ENCODE assay signal across 8 cellular contexts in the genomic region with DNA sequence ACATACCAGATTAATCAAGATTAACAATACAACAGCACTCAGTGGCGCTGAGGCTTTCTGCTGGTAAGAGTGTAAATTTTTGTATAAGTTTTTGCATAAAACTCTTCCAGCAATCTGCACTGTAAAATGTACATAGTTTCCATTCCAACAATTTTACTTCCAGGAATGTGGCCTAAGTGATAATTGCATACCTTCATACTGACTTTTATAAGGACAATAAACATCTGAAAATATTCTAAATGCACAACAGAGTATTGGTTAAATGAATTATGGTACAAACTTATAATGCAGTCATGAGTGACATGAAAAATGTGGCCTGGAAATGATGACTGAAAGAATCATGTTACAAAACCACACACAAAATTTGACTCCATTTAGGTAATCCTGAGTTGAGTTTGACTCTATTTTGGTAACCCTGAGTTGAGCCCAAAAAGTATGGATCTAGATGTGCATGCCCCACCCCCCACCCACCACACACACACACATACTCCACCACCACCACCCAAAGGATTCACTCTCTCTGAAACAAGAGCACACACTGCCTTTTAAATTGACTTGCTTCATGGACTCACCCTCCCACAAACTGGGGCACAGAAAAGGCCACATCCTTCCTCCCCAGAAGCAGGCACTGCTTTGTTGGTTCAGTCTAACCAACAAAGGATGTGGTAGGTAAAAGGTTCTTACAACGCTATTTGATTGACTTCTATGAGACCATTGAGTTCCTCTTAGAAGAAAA.
DNase-seq lines count a peak whose midpoint lies in the region; ATAC-seq and TF ChIP-seq lines count a peak whose summit lies in the region.

No MANE protein-coding gene starts in this region.

- H3K4me1 Mint-ChIP-seq in activated naive CD8-positive, alpha-beta T cell treated with anti-CD3 and anti-CD28 coated beads, Interleukin-2, amount 50 U/mL, for 24 hours = peaks cover 76% of the 10 kb centered on the region

- peaks cover 8% of the 10 kb centered on the region for H3K36me3 ChIP-seq in SJSA1

- no peaks in the 10 kb centered on the region for H3K9me3 Mint-ChIP-seq in activated naive CD8-positive, alpha-beta T cell treated with anti-CD3 and anti-CD28 coated beads, Interleukin-2, amount 50 U/mL, for 24 hours

- TF ChIP-seq CTCF in GM12864 (IDR thresholded peaks at IDR 0.05; ENCODE audit: low read depth, low read length, missing control alignments) = no peak

- peaks cover 4% of the 10 kb centered on the region for H3K27me3 Mint-ChIP-seq in activated naive CD8-positive, alpha-beta T cell treated with anti-CD3 and anti-CD28 coated beads, Interleukin-2, amount 50 U/mL, for 24 hours

- peak overlapping the region; percentile 45 for H3K4me3 Mint-ChIP-seq in activated naive CD8-positive, alpha-beta T cell treated with anti-CD3 and anti-CD28 coated beads, Interleukin-2, amount 50 U/mL, for 24 hours

- H3K4me1 ChIP-seq in SJSA1 (replicated peaks) = peaks cover 94% of the 10 kb centered on the region

- H3K27ac ChIP-seq in SJSA1 = peak overlapping the region; percentile 94

- intact Hi-C loops in cardiac septum (cut with DNase I) = no loop called here

- ATAC-seq in HG02759 (IDR thresholded peaks at IDR 0.05; ENCODE audit: unreplicated experiment) (peak; percentile 38), left lobe of liver (no peak)
- peak; percentile 94 for ATAC-seq in activated naive CD8-positive, alpha-beta T cell treated with anti-CD3 and anti-CD28 coated beads, Interleukin-2, amount 50 U/mL, for 24 hours

- no peaks in the 10 kb centered on the region for H3K27me3 ChIP-seq in SJSA1 (replicated peaks)

- DNase-seq in GM12864 (ENCODE audit: low read depth) (peak; percentile 95), SJSA1 (ENCODE audit: low read depth in 1 of 2, low spot score in 2 of 2) (peak; percentile 76 to 93), left lobe of liver (ENCODE audit: low spot score) (no peak), NCI-H146 treated with DMSO at 0.1 percent for 48 hours (lab: John Stamatoyannopoulos, UW; ENCODE audit: unreplicated experiment) (no peak), cardiac septum (ENCODE audit: low spot score) (no peak)
- DNase-seq in activated naive CD8-positive, alpha-beta T cell treated with anti-CD3 and anti-CD28 coated beads, Interleukin-2, amount 50 U/mL, for 24 hours = peak; percentile 61
- DNase-seq in stimulated activated CD4-positive, alpha-beta T cell treated with anti-CD3 and anti-CD28 coated beads, Interleukin-12 subunit alpha, Interleukin-12 subunit beta, amount 100 ng/mL, for 48 hours (ENCODE audit: low read depth in 2 of 3, low spot score in 1 of 3) = peak; percentile 44 to 55 (median 47)

- H3K4me3 ChIP-seq in GM12864 (ENCODE audit: low read depth, low read length) = no peak overlapping the region
- H3K4me3 ChIP-seq in SJSA1 = no peak overlapping the region

- H3K9me3 ChIP-seq in SJSA1 (replicated peaks) = no peaks in the 10 kb centered on the region

- H3K27ac Mint-ChIP-seq in activated naive CD8-positive, alpha-beta T cell treated with anti-CD3 and anti-CD28 coated beads, Interleukin-2, amount 50 U/mL, for 24 hours = peak overlapping the region; percentile 93

- peaks cover 6% of the 10 kb centered on the region for H3K36me3 Mint-ChIP-seq in activated naive CD8-positive, alpha-beta T cell treated with anti-CD3 and anti-CD28 coated beads, Interleukin-2, amount 50 U/mL, for 24 hours (ENCODE audit: low read depth)

Comparison
In these comparisons a context has a peak if more than half of its experiments do, and no peak if none do; other contexts are left out.
1. DNase-seq: peak in GM12864 (single experiment), SJSA1 (2 of 2), activated naive CD8-positive, alpha-beta T cell treated with anti-CD3 and anti-CD28 coated beads, Interleukin-2, amount 50 U/mL, for 24 hours (single experiment) and stimulated activated CD4-positive, alpha-beta T cell treated with anti-CD3 and anti-CD28 coated beads, Interleukin-12 subunit alpha, Interleukin-12 subunit beta, amount 100 ng/mL, for 48 hours (3 of 3); none in left lobe of liver (single experiment), NCI-H146 treated with DMSO at 0.1 percent for 48 hours (single experiment) and cardiac septum (single experiment).